8 cellular contexts compared by ENCODE assay signal in genomic region chr11:13210424-13210823, GRCh38.
DNase-seq lines count a peak whose midpoint lies in the region; ATAC-seq, FAIRE-seq and TF ChIP-seq lines count a peak whose summit lies in the region.

No MANE protein-coding gene starts in this region.

- 0% methylated on average over 1 of the region's 1 CpG for WGBS in K562 (ENCODE audit: insufficient coverage, low coverage, missing lambda C conversion rate)

- DNase-seq in COR-L47 (lab: John Stamatoyannopoulos, UW) (peak; percentile 71), HEK293T (ENCODE audit: extremely low spot score) (peak; percentile 57), NCI-H526 (lab: John Stamatoyannopoulos, UW) (peak; percentile 70 to 91), K562 (ENCODE audit: extremely low read depth in 1 of 4, low spot score in 3 of 4) (peak; percentile 16 to 21 (median 18)), inferior parietal cortex (ENCODE audit: extremely low spot score) (peak; percentile 72), superior temporal gyrus (ENCODE audit: extremely low spot score) (peak; percentile 75), mesenteric fat pad (ENCODE audit: low spot score) (no peak)

- H3K4me1 ChIP-seq in K562 (replicated peaks in 1 of 2; ENCODE audit: control insufficient read depth in 2 of 2, insufficient read depth in 2 of 2, low read length in 2 of 2), result peaks cover 5 to 7% of the 10 kb centered on the region in 2 experiments; a peak in 2 of 5 replicates

- H3K27me3 ChIP-seq in K562 (ENCODE audit: control insufficient read depth in 2 of 2, insufficient read depth in 2 of 2, low read length in 2 of 2), result peaks cover 15 to 28% of the 10 kb centered on the region in 2 experiments

- CTCF ChIA-PET in HEK293T (lab: Yijun Ruan, JAX), result interaction anchor here (0.8 to 2.3 kb wide), 9 partner anchors 26 to 142 kb away, joined by 3 to 22 read pairs (median 5); no protein-coding TSS in a partner anchor
- CTCF ChIA-PET in K562 (lab: Yijun Ruan, JAX; ENCODE audit: low intra/inter-chr PET ratio), result interaction anchor here (0.8 to 1.3 kb wide), 3 partner anchors 28 to 175 kb away, joined by 3 to 11 read pairs (median 3); no protein-coding TSS in a partner anchor

- H3K9me1 ChIP-seq in K562 (ENCODE audit: control insufficient read depth, insufficient read depth, low read length), result no peaks in the 10 kb centered on the region

- H3K79me2 ChIP-seq in K562 (ENCODE audit: control insufficient read depth, insufficient read depth, low read length), result no peaks in the 10 kb centered on the region

- TF ChIP-seq CTCF in K562 (IDR thresholded peaks at IDR 0.05 in 2 of 3, conservative IDR thresholded peaks at IDR 0.05 in 1 of 3; ENCODE audit: insufficient read depth in 2 of 3, low read depth in 1 of 3, low read length in 3 of 3), result peak; percentile 39 to 58 (median 40); a peak in 5 of 6 replicates

- in situ Hi-C loops in K562 (cut with MboI), result no loop called here

- POLR2A ChIA-PET in HEK293T (lab: Yijun Ruan, JAX) (no interaction called here), K562 (lab: Yijun Ruan, JAX) (interaction anchor here (0.7 to 1.1 kb wide), 4 partner anchors 21 to 267 kb away, joined by 3 to 4 read pairs (median 3); no protein-coding TSS in a partner anchor)

- BruUV-seq in K562 (replicated peaks; lab: Mats Ljungman, UMichigan), result no TSS peak

- FAIRE-seq in K562 (lab: Jason Lieb, UNC), result peak; percentile 46

- no peaks in the 10 kb centered on the region for H3K9me3 ChIP-seq in K562 (replicated peaks; ENCODE audit: control insufficient read depth, insufficient read depth, low read depth, low read length)

- no peaks in the 10 kb centered on the region for H3K36me3 ChIP-seq in K562 (ENCODE audit: control insufficient read depth, insufficient read depth, low read length)

- no peak for TF ChIP-seq EP300 in K562 (IDR thresholded peaks at IDR 0.05; ENCODE audit: low read length)

- H3K9ac ChIP-seq in K562 (ENCODE audit: insufficient read depth in 1 of 2, low read depth in 2 of 2, low read length in 2 of 2), result no peak overlapping the region

- no peak overlapping the region for H3K27ac ChIP-seq in K562 (ENCODE audit: extremely low read depth, low read depth, low read length)

- no peak overlapping the region for H2AFZ ChIP-seq in K562 (ENCODE audit: low read depth, low read length)

- ATAC-seq in K562 (peak; percentile 62; the same call in 2 of the 3 replicates), GM19452 (IDR thresholded peaks at IDR 0.05; ENCODE audit: unreplicated experiment) (no peak)

- no peak overlapping the region for H3K4me3 ChIP-seq in K562

- intact Hi-C loops in K562 (cut with micrococcal nuclease), result loop anchor here (1.0 to 2.0 kb wide), 2 partner anchors 124 to 134 kb away; no protein-coding TSS in a partner anchor

- peak; percentile 68 to 72 for TF ChIP-seq RAD21 in K562 (CRISPR knock-in tag; conservative IDR thresholded peaks at IDR 0.05 in 1 of 2, IDR thresholded peaks at IDR 0.05 in 1 of 2)

- TF ChIP-seq POLR2A in K562 (conservative IDR thresholded peaks at IDR 0.05), result no peak

- no peak overlapping the region for H3K4me2 ChIP-seq in K562 (ENCODE audit: insufficient read depth, low read length)

- H4K20me1 ChIP-seq in K562 (replicated peaks; ENCODE audit: control insufficient read depth, insufficient read depth, low read length), result 0 out of 2 replicates have a peak, but pooled peaks cover 4% of the 10 kb centered on the region

TF ChIP-seq in HEK293T, 16 proteins besides CTCF, POLR2A, EP300 and RAD21:
- TF ChIP-seq ARNT (IDR thresholded peaks at IDR 0.05) (no peak), FOXK2 (IDR thresholded peaks at IDR 0.05) (no peak), FOXA1 (IDR thresholded peaks at IDR 0.05) (no peak), L3MBTL2 (conservative IDR thresholded peaks at IDR 0.05) (no peak), TARDBP (IDR thresholded peaks at IDR 0.05) (no peak), ZNF384 (IDR thresholded peaks at IDR 0.05) (no peak), BHLHE40 (IDR thresholded peaks at IDR 0.05; ENCODE audit: borderline replicate concordance) (no peak), SP1 (IDR thresholded peaks at IDR 0.05) (no peak), SUZ12 (IDR thresholded peaks at IDR 0.05) (no peak), FOXM1 (IDR thresholded peaks at IDR 0.05; ENCODE audit: borderline replicate concordance) (no peak), LEF1 (IDR thresholded peaks at IDR 0.05; ENCODE audit: borderline replicate concordance) (no peak), CTBP1 (IDR thresholded peaks at IDR 0.05; ENCODE audit: borderline replicate concordance) (no peak), NFRKB (IDR thresholded peaks at IDR 0.05) (no peak), ELF4 (IDR thresholded peaks at IDR 0.05) (no peak)
- TF ChIP-seq, protein P1, sequence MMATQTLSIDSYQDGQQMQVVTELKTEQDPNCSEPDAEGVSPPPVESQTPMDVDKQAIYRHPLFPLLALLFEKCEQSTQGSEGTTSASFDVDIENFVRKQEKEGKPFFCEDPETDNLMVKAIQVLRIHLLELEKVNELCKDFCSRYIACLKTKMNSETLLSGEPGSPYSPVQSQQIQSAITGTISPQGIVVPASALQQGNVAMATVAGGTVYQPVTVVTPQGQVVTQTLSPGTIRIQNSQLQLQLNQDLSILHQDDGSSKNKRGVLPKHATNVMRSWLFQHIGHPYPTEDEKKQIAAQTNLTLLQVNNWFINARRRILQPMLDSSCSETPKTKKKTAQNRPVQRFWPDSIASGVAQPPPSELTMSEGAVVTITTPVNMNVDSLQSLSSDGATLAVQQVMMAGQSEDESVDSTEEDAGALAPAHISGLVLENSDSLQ (IDR thresholded peaks at IDR 0.05), result no peak
TF ChIP-seq in HEK293T: peak in this region for 0.

TF ChIP-seq in K562, 482 proteins besides CTCF, POLR2A, EP300 and RAD21:
- TF ChIP-seq, protein P2, sequence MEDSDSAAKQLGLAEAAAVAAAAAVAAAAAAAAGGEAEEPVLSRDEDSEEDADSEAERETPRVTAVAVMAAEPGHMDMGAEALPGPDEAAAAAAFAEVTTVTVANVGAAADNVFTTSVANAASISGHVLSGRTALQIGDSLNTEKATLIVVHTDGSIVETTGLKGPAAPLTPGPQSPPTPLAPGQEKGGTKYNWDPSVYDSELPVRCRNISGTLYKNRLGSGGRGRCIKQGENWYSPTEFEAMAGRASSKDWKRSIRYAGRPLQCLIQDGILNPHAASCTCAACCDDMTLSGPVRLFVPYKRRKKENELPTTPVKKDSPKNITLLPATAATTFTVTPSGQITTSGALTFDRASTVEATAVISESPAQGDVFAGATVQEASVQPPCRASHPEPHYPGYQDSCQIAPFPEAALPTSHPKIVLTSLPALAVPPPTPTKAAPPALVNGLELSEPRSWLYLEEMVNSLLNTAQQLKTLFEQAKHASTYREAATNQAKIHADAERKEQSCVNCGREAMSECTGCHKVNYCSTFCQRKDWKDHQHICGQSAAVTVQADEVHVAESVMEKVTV (CRISPR knock-in tag; IDR thresholded peaks at IDR 0.05), result 0 out of 2 replicates have a peak, but pooled peaks have one; percentile 39
- no peak for TF ChIP-seq BDP1 (IDR thresholded peaks at IDR 0.05; ENCODE audit: insufficient read depth, insufficient read length)
- 0 out of 2 replicates have a peak, but pooled peaks have one; percentile 5 for TF ChIP-seq SMC3 (conservative IDR thresholded peaks at IDR 0.05; ENCODE audit: insufficient read depth, low read depth, low read length)
